9 cellular contexts compared by ENCODE assay signal in the genomic region with DNA sequence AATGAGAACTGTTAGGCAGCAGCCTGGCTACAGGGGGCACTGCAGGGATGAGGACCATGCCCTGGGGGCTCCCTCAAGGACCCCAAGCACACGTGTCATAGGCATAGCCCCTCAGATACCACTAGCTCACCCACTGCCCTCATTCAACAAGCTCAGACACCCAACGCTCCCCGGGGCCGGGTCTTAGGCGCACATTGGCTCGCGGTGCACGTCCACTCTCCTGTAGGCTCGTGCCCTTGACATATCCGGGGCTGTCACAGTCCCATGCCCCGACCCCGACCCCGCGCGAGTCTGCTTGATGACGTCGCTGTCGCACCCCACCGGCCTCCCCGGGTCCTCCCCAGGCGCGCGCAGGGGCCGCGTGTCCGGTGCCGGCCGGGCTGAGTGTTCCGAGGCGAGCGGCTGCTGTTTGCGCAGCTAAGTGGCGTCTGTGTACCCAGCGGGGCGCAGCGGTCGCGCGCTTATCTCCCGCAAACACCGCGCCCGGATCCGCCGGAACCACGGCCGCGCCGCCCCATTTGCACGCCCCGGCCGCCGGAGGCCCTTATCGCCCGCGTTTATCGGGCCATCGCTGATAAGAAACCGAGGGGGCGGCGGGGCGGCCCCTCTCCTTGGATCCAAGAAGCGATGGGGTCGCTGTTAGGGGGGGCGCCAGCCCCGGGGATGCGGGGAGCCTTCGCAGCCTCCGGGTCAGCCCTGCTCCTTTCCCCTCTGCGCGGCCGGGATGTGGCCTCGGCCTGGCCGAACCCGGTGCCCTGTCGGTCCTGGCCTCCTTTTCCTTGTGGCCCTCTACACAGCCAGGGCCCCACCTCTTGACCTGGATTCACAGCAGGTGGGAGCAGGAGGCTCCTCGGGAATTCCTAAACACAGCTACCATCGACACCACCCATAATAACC. TPM values are rescaled to one million over a fixed set of nuclear protein-coding genes. Genes with fewer than 3 reads are reported as not detected.
A peak's percentile ranks its signal among the peaks of the same experiment; 100 is the strongest.
DNase-seq lines count a peak whose midpoint lies in the region; ATAC-seq, FAIRE-seq and TF ChIP-seq lines count a peak whose summit lies in the region.
"Had no signal": no experiment of that assay in that cellular context is flagged by ENCODE, and none has a peak within 500 bp of the region (broad histone marks: within the 10 kb centered on the region; RNA-seq: fewer than 3 reads in every experiment).

No MANE protein-coding gene starts in this region.

- peak overlapping the region; percentile 83 for H3K4me2 ChIP-seq in astrocyte (ENCODE audit: low read length)

- H3K4me3 Mint-ChIP-seq in astrocyte (ENCODE audit: unreplicated experiment), result no peak overlapping the region

- no peak overlapping the region for H3K27ac Mint-ChIP-seq in astrocyte (ENCODE audit: unreplicated experiment)

- no peak overlapping the region for H3K27ac ChIP-seq in astrocyte (ENCODE audit: low read depth, low read length)
- no peak overlapping the region for H3K27ac ChIP-seq in left lung
- no peak overlapping the region for H3K27ac ChIP-seq in thymus (ENCODE audit: low read depth)

- H3K4me1 ChIP-seq in astrocyte (ENCODE audit: insufficient read depth, low read length) (no peaks in the 10 kb centered on the region), left lung (peaks cover 0 to 12% of the 10 kb centered on the region in 2 donors), thymus (ENCODE audit: control insufficient read depth, insufficient read depth, low read length) (no peaks in the 10 kb centered on the region)

- H3K36me3 ChIP-seq in astrocyte (ENCODE audit: insufficient read depth, low read length) (no peaks in the 10 kb centered on the region), left lung (no peaks in the 10 kb centered on the region), thymus (ENCODE audit: control insufficient read depth, insufficient read depth) (no peaks in the 10 kb centered on the region)

- 5% methylated on average over 78 of the region's 78 CpGs for WGBS in thymus

- TF ChIP-seq CTCF in astrocyte (IDR thresholded peaks at IDR 0.05; ENCODE audit: insufficient read depth, low read depth, low read length) (no peak), left lung (IDR thresholded peaks at IDR 0.05) (peak in 1 of 2 donors; percentile 22)

- H3K9me3 Mint-ChIP-seq in astrocyte (ENCODE audit: unreplicated experiment), result peaks cover 4% of the 10 kb centered on the region

- peak; percentile 3 for DNase-seq in activated CD4-positive, alpha-beta T cell treated with anti-CD3 and anti-CD28 coated beads, Interleukin-2, amount 50 U/mL, for 1 hour
- no peak for DNase-seq in activated CD4-positive, alpha-beta T cell treated with anti-CD3 and anti-CD28 coated beads for 48 hours
- DNase-seq in astrocyte (ENCODE audit: low read depth) (no peak), left lung (peak in 1 of 2 donors; percentile 83), GM12891 (ENCODE audit: insufficient read length, low spot score) (no peak)
- DNase-seq in activated CD4-positive, alpha-beta T cell treated with anti-CD3 and anti-CD28 coated beads for 4 hours, result no peak

- H3K4me3 ChIP-seq in astrocyte (ENCODE audit: insufficient read depth, low read depth, low read length), result peak overlapping the region; percentile 39
- H3K4me3 ChIP-seq in left lung, result peak overlapping the region; percentile 33 to 39
- H3K4me3 ChIP-seq in thymus (ENCODE audit: low read length), result peak overlapping the region; percentile 10
- H3K4me3 ChIP-seq: GM12878 had no signal

- H3K27me3 Mint-ChIP-seq in astrocyte (ENCODE audit: low read depth, unreplicated experiment), result peaks cover 72% of the 10 kb centered on the region

- H2AFZ ChIP-seq in astrocyte (ENCODE audit: low read depth, low read length), result peak overlapping the region; percentile 38

- intact Hi-C loops in left lung (cut with DNase I), result no loop called here

- H3K9ac ChIP-seq in astrocyte (ENCODE audit: low read length), result no peak overlapping the region

- H3K9me3 ChIP-seq in astrocyte (ENCODE audit: insufficient read depth, low read depth, low read length), result no peaks in the 10 kb centered on the region
- H3K9me3 ChIP-seq in left lung, result no peaks in the 10 kb centered on the region
- no peaks in the 10 kb centered on the region for H3K9me3 ChIP-seq in thymus (ENCODE audit: control insufficient read depth)

- FAIRE-seq in astrocyte (lab: Jason Lieb, UNC) (no peak), GM12891 (lab: Jason Lieb, UNC) (no peak)
- FAIRE-seq: GM12878 had no signal

- H3K36me3 Mint-ChIP-seq in astrocyte (ENCODE audit: low read depth, unreplicated experiment), result no peaks in the 10 kb centered on the region

- H3K4me1 Mint-ChIP-seq in astrocyte (ENCODE audit: low read depth, unreplicated experiment), result no peaks in the 10 kb centered on the region

- H3K27me3 ChIP-seq in astrocyte (ENCODE audit: insufficient read depth, low read length) (peaks cover 57% of the 10 kb centered on the region), left lung (peaks cover 27 to 92% of the 10 kb centered on the region in 2 donors), thymus (ENCODE audit: control insufficient read depth, insufficient read depth) (peaks cover 25% of the 10 kb centered on the region)

- TF ChIP-seq POLR2A in GM12891 (IDR thresholded peaks at IDR 0.05; ENCODE audit: low read depth, low read length), result no peak

- no peaks in the 10 kb centered on the region for H3K79me2 ChIP-seq in astrocyte (ENCODE audit: insufficient read depth, low read length)

- peaks cover 5% of the 10 kb centered on the region for H4K20me1 ChIP-seq in astrocyte (ENCODE audit: insufficient read depth, low read length)

- ATAC-seq in left lung, result peak; percentile 91
- no peak for ATAC-seq in GM21717 (IDR thresholded peaks at IDR 0.05; ENCODE audit: unreplicated experiment)
- ATAC-seq: GM12878 had no signal

TF ChIP-seq in GM12891, 5 proteins besides CTCF, POLR2A, EP300 and RAD21:
- TF ChIP-seq SPI1 (IDR thresholded peaks at IDR 0.05; ENCODE audit: low read depth, low read length), result no peak
- no peak for TF ChIP-seq PAX5 (IDR thresholded peaks at IDR 0.05; ENCODE audit: insufficient read depth, low read length, severe bottlenecking)

RNA-seq across cellular contexts. Expression of gene NAGS, which starts 20.7 kb away (rescaled TPM):
- 0.91 and 1.0 TPM in 2 replicates for total RNA-seq in astrocyte
- 1 to 10 TPM; 5.2 to 7.0 TPM for total RNA-seq in left lung
- polyA plus RNA-seq in thymus, result 1.6 TPM
- polyA plus RNA-seq in GM12891 (2012; ENCODE audit: low read depth, missing spikeins), result 0.51 TPM

RNA-seq across cellular contexts. Expression of gene PYY, which starts 30.0 kb away (rescaled TPM):
- not detected in 2 replicates for total RNA-seq in astrocyte
- total RNA-seq in left lung, result not detected
- 6.8 TPM for polyA plus RNA-seq in thymus
- 0.21 TPM for polyA plus RNA-seq in GM12891 (2012; ENCODE audit: low read depth, missing spikeins)
- total RNA-seq: GM12878 had no signal

RNA-seq across cellular contexts. Expression of gene TMEM101, which starts 31.0 kb away (rescaled TPM):
- total RNA-seq in astrocyte (17.1 and 21.8 TPM in 2 replicates), left lung (10 to 100 TPM; 29.7 to 35.0 TPM)
- 23.8 TPM for polyA plus RNA-seq in thymus
- polyA plus RNA-seq in GM12891 (2012; ENCODE audit: low read depth, missing spikeins), result 26.9 TPM

RNA-seq across cellular contexts. Expression of gene PPY, which starts 41.5 kb away (rescaled TPM):
- total RNA-seq in astrocyte (not detected in 2 replicates), left lung (not detected)
- 0.71 TPM for polyA plus RNA-seq in thymus
- not detected for polyA plus RNA-seq in GM12891 (2012; ENCODE audit: low read depth, missing spikeins)
- total RNA-seq: GM12878 had no signal
